ENCODE assay signal across 1 cellular context in the genomic region with DNA sequence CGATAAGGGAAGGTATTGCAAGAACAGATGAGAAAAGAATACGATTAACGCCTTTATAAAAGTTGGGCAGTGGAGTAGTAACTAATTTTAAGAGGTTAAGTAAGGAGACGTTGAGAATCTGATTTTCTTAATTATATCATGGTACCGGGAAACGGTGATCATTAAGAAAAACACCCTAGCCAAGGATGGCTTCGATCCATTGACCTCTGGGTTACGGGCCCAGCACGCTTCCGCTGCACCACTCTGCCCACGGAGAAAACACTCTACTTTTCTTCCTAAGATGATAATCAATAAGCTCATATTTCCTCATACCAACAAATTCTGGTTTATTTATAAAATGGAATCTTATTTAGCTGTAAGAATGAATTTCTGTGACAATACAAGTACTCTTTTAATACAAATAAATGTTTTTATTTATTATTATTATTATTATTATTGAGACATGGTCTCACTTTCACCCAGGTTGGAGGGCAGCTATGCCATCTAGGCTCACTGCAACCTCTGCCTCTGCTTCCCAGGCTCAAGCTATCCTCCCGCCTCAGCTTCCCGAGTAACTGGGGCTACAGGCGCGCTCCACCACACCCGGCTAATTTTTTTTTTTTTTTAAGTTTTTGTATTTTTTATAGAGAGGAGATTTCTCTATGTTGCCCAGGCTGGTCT.
TF ChIP-seq lines count a peak whose summit lies in the region.

No MANE protein-coding gene starts in this region.

TF ChIP-seq in GM12878, 131 proteins besides CTCF, POLR2A, EP300 and RAD21:
- TF ChIP-seq, protein P1, sequence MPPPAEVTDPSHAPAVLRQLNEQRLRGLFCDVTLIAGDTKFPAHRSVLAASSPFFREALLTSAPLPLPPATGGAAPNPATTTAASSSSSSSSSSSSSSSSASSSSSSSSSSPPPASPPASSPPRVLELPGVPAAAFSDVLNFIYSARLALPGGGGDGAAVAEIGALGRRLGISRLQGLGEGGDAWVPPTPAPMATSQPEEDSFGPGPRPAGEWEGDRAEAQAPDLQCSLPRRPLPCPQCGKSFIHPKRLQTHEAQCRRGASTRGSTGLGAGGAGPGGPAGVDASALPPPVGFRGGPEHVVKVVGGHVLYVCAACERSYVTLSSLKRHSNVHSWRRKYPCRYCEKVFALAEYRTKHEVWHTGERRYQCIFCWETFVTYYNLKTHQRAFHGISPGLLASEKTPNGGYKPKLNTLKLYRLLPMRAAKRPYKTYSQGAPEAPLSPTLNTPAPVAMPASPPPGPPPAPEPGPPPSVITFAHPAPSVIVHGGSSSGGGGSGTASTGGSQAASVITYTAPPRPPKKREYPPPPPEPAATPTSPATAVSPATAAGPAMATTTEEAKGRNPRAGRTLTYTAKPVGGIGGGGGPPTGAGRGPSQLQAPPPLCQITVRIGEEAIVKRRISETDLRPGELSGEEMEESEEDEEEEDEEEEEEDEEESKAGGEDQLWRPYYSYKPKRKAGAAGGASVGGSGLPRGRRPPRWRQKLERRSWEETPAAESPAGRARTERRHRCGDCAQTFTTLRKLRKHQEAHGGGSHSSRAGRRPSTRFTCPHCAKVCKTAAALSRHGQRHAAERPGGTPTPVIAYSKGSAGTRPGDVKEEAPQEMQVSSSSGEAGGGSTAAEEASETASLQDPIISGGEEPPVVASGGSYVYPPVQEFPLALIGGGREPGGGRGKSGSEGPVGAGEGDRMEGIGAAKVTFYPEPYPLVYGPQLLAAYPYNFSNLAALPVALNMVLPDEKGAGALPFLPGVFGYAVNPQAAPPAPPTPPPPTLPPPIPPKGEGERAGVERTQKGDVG (CRISPR knock-in tag; IDR thresholded peaks at IDR 0.05): no peak
- TF ChIP-seq ZNF24 (IDR thresholded peaks at IDR 0.05): peak; percentile 31; the same call in 1 of the 2 replicates
